8 cellular contexts compared by ENCODE assay signal in the genomic region with DNA sequence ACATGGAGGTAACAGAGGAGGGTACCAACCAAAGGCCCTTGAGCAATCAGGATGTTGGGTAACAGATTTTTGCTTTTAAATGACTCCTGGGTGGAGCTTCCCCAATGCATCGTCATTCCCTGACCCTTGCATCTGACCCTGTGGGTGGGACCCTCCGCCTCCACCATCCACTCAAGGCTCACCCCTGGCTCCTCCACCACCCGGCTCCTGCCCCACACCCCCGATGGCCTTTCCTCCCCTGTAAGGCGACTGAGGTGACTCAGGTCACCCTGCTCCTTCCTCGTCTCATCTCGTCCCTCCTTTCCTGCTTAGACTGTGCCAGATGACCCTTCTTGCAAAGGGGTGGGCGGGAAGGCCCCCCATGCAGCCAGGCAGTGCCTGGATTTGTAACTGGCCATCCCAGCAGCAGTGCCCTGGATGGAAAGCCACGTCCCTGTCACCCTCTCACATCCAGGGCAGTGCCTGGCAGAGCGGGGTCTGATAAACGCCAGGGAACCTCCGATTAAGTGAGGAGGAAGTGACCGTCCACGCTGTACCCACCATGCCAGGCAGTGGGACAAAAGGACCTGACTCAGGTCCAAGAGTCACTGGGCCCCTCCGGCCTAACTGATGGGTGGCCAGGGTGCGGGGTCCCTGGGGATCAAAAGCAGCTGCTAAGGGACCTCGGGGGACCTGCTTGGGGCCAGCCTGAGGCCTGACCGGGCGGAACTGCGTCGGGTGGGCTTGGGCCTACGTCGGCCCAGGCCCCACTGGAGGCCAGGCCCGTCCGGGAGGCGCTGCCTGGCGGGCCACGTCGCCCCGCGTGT. TPM values are rescaled to one million over a fixed set of nuclear protein-coding genes. Genes with fewer than 3 reads are reported as not detected.
DNase-seq lines count a peak whose midpoint lies in the region; ATAC-seq lines count a peak whose summit lies in the region.

No MANE protein-coding gene starts in this region.

- H3K27ac ChIP-seq in right cardiac atrium (ENCODE audit: low read length), result peak overlapping the region; percentile 67

- H3K27me3 ChIP-seq in right cardiac atrium (ENCODE audit: control insufficient read depth, insufficient read depth), result no peaks in the 10 kb centered on the region

- no peaks in the 10 kb centered on the region for H3K9me3 ChIP-seq in right cardiac atrium (ENCODE audit: control insufficient read depth, low read length)

- ATAC-seq in activated CD4-positive, alpha-beta T cell treated with anti-CD3 and anti-CD28 coated beads for 36 hours, result no peak
- peak; percentile 48 to 88 for ATAC-seq in right cardiac atrium
- ATAC-seq in stimulated activated memory B cell treated with anti-CD40 and anti-IgM and Interleukin-4, amounts not matched to agents 10 μg/mL and 1 μg/mL and 100 μg/mL, for 72 hours, result no peak

- intact Hi-C loops in activated CD4-positive, alpha-beta T cell treated with anti-CD3 and anti-CD28 coated beads for 36 hours (cut with DNase I, micrococcal nuclease), result loop anchor here (1.0 to 5.0 kb wide), 5 partner anchors 40 to 456 kb away; partner anchors contain the start of genes STX16 (in 2 of the 2) and VAPB (in 1 of the 2)
- intact Hi-C loops in right cardiac atrium (cut with DNase I), result loop anchor here in 2 of 4 donors (5.0 kb wide), 1 partner anchor 40 kb away; the partner anchor contains the start of gene STX16 (in 2 of the 2)

- H3K4me1 Mint-ChIP-seq in activated CD4-positive, alpha-beta T cell treated with anti-CD3 and anti-CD28 coated beads for 36 hours, result peaks cover 13% of the 10 kb centered on the region
- peaks cover 9% of the 10 kb centered on the region for H3K4me1 Mint-ChIP-seq in activated naive CD4-positive, alpha-beta T cell treated with anti-CD3 and anti-CD28 coated beads, Interleukin-2, amount 50 U/mL, for 24 hours
- H3K4me1 Mint-ChIP-seq in stimulated activated memory B cell treated with anti-CD40 and anti-IgM and Interleukin-4, amounts not matched to agents 10 μg/mL and 1 μg/mL and 100 μg/mL, for 72 hours, result peaks cover 7% of the 10 kb centered on the region

- no peaks in the 10 kb centered on the region for H3K27me3 Mint-ChIP-seq in activated CD4-positive, alpha-beta T cell treated with anti-CD3 and anti-CD28 coated beads for 36 hours
- H3K27me3 Mint-ChIP-seq in activated naive CD4-positive, alpha-beta T cell treated with anti-CD3 and anti-CD28 coated beads, Interleukin-2, amount 50 U/mL, for 24 hours, result no peaks in the 10 kb centered on the region
- H3K27me3 Mint-ChIP-seq in stimulated activated memory B cell treated with anti-CD40 and anti-IgM and Interleukin-4, amounts not matched to agents 10 μg/mL and 1 μg/mL and 100 μg/mL, for 72 hours, result no peaks in the 10 kb centered on the region

- H3K36me3 Mint-ChIP-seq in activated CD4-positive, alpha-beta T cell treated with anti-CD3 and anti-CD28 coated beads for 36 hours (ENCODE audit: low read depth), result peaks cover 7% of the 10 kb centered on the region
- no peaks in the 10 kb centered on the region for H3K36me3 Mint-ChIP-seq in activated naive CD4-positive, alpha-beta T cell treated with anti-CD3 and anti-CD28 coated beads, Interleukin-2, amount 50 U/mL, for 24 hours
- peaks cover 17% of the 10 kb centered on the region for H3K36me3 Mint-ChIP-seq in stimulated activated memory B cell treated with anti-CD40 and anti-IgM and Interleukin-4, amounts not matched to agents 10 μg/mL and 1 μg/mL and 100 μg/mL, for 72 hours

- peak overlapping the region; percentile 53 for H3K27ac Mint-ChIP-seq in activated CD4-positive, alpha-beta T cell treated with anti-CD3 and anti-CD28 coated beads for 36 hours
- no peak overlapping the region for H3K27ac Mint-ChIP-seq in activated naive CD4-positive, alpha-beta T cell treated with anti-CD3 and anti-CD28 coated beads, Interleukin-2, amount 50 U/mL, for 24 hours
- peak overlapping the region; percentile 50 for H3K27ac Mint-ChIP-seq in stimulated activated memory B cell treated with anti-CD40 and anti-IgM and Interleukin-4, amounts not matched to agents 10 μg/mL and 1 μg/mL and 100 μg/mL, for 72 hours

- peaks cover 5% of the 10 kb centered on the region for H3K4me1 ChIP-seq in right cardiac atrium (ENCODE audit: control insufficient read depth, insufficient read depth, low read length)

- peak overlapping the region; percentile 87 for H3K4me3 ChIP-seq in right cardiac atrium (ENCODE audit: low read length)

- peak; percentile 7 for DNase-seq in activated CD4-positive, alpha-beta T cell treated with anti-CD3 and anti-CD28 coated beads for 36 hours
- DNase-seq in activated CD4-positive, alpha-beta T cell treated with anti-CD3 and anti-CD28 coated beads for 4 hours, result no peak
- DNase-seq in right cardiac atrium (peak; percentile 80 to 85 (median 82)), COLO668 (lab: John Stamatoyannopoulos, UW; ENCODE audit: unreplicated experiment) (no peak), HPDE6-E6E7 (ENCODE audit: extremely low spot score) (no peak), DMS53 (lab: John Stamatoyannopoulos, UW) (no peak)

- CTCF ChIA-PET in activated CD4-positive, alpha-beta T cell treated with anti-CD3 and anti-CD28 coated beads for 36 hours (lab: Charles Lee), result interaction anchor here (0.6 to 1.4 kb wide), 5 partner anchors 34 to 454 kb away, joined by 3 to 8 read pairs (median 4); no protein-coding TSS in a partner anchor

- H3K9me3 Mint-ChIP-seq in activated CD4-positive, alpha-beta T cell treated with anti-CD3 and anti-CD28 coated beads for 36 hours (ENCODE audit: low read depth), result no peaks in the 10 kb centered on the region
- H3K9me3 Mint-ChIP-seq in activated naive CD4-positive, alpha-beta T cell treated with anti-CD3 and anti-CD28 coated beads, Interleukin-2, amount 50 U/mL, for 24 hours, result no peaks in the 10 kb centered on the region
- no peaks in the 10 kb centered on the region for H3K9me3 Mint-ChIP-seq in stimulated activated memory B cell treated with anti-CD40 and anti-IgM and Interleukin-4, amounts not matched to agents 10 μg/mL and 1 μg/mL and 100 μg/mL, for 72 hours

- 57% methylated on average over 31 of the region's 31 CpGs for WGBS in right cardiac atrium

- peak overlapping the region; percentile 39 for H3K4me3 Mint-ChIP-seq in activated CD4-positive, alpha-beta T cell treated with anti-CD3 and anti-CD28 coated beads for 36 hours
- H3K4me3 Mint-ChIP-seq in activated naive CD4-positive, alpha-beta T cell treated with anti-CD3 and anti-CD28 coated beads, Interleukin-2, amount 50 U/mL, for 24 hours, result peak overlapping the region; percentile 16
- H3K4me3 Mint-ChIP-seq in stimulated activated memory B cell treated with anti-CD40 and anti-IgM and Interleukin-4, amounts not matched to agents 10 μg/mL and 1 μg/mL and 100 μg/mL, for 72 hours, result peak overlapping the region; percentile 43

- POLR2A ChIA-PET in activated CD4-positive, alpha-beta T cell treated with anti-CD3 and anti-CD28 coated beads for 36 hours (lab: Charles Lee), result interaction anchor here (0.6 to 0.7 kb wide), 2 partner anchors 10 to 104 kb away, joined by 3 to 7 read pairs; no protein-coding TSS in a partner anchor

RNA-seq across cellular contexts. Expression of gene NPEPL1, which starts 0.6 kb away (rescaled TPM):
- total RNA-seq in activated CD4-positive, alpha-beta T cell treated with anti-CD3 and anti-CD28 coated beads for 36 hours, result 10 to 100 TPM; 13.6 to 15.2 TPM
- 10 to 100 TPM; 22.0 to 28.8 (median 23.0) TPM for total RNA-seq in right cardiac atrium
- polyA plus RNA-seq in right cardiac atrium, result 26.1 TPM

RNA-seq across cellular contexts. Expression of gene STX16, which starts 40.9 kb away (rescaled TPM):
- total RNA-seq in activated CD4-positive, alpha-beta T cell treated with anti-CD3 and anti-CD28 coated beads for 36 hours, result 100 to 1,000 TPM; 101 to 110 TPM
- total RNA-seq in right cardiac atrium, result 10 to 100 TPM; 28.0 to 35.0 (median 33.3) TPM
- 28.8 TPM for polyA plus RNA-seq in right cardiac atrium

Comparison
In these comparisons a context has a peak if more than half of its experiments do, and no peak if none do; other contexts are left out.
1. DNase-seq: peak in activated CD4-positive, alpha-beta T cell treated with anti-CD3 and anti-CD28 coated beads for 36 hours (single experiment) and right cardiac atrium (3 of 3); none in activated CD4-positive, alpha-beta T cell treated with anti-CD3 and anti-CD28 coated beads for 4 hours (0 of 2), COLO668 (single experiment), HPDE6-E6E7 (single experiment) and DMS53 (single experiment).
2. ATAC-seq: peak in right cardiac atrium (2 of 2); none in activated CD4-positive, alpha-beta T cell treated with anti-CD3 and anti-CD28 coated beads for 36 hours (single experiment) and stimulated activated memory B cell treated with anti-CD40 and anti-IgM and Interleukin-4, amounts not matched to agents 10 μg/mL and 1 μg/mL and 100 μg/mL, for 72 hours (single experiment).
3. Peak in every context shown above with its lines, with median percentiles within 50 percentile points of each other: H3K4me3 Mint-ChIP-seq.